Comparison of ENCODE assay signal across 9 cellular contexts in the genomic region with DNA sequence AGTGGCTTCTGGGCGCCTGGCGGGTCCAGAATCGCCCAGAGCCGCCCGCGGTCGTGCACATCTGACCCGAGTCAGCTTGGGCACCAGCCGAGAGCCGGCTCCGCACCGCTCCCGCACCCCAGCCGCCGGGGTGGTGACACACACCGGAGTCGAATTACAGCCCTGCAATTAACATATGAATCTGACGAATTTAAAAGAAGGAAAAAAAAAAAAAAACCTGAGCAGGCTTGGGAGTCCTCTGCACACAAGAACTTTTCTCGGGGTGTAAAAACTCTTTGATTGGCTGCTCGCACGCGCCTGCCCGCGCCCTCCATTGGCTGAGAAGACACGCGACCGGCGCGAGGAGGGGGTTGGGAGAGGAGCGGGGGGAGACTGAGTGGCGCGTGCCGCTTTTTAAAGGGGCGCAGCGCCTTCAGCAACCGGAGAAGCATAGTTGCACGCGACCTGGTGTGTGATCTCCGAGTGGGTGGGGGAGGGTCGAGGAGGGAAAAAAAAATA. TPM values are rescaled to one million over a fixed set of nuclear protein-coding genes. Genes with fewer than 3 reads are reported as not detected.
DNase-seq lines count a peak whose midpoint lies in the region; ATAC-seq, FAIRE-seq and TF ChIP-seq lines count a peak whose summit lies in the region.
"Had no signal": no experiment of that assay in that cellular context is flagged by ENCODE, and none has a peak within 500 bp of the region (broad histone marks: within the 10 kb centered on the region; RNA-seq: fewer than 3 reads in every experiment).

A gene with protein sequence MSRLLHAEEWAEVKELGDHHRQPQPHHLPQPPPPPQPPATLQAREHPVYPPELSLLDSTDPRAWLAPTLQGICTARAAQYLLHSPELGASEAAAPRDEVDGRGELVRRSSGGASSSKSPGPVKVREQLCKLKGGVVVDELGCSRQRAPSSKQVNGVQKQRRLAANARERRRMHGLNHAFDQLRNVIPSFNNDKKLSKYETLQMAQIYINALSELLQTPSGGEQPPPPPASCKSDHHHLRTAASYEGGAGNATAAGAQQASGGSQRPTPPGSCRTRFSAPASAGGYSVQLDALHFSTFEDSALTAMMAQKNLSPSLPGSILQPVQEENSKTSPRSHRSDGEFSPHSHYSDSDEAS (plus strand): TSS at position 422 of the 498 bp plus-strand sequence. CDS start 174 bp downstream, outside the sequence.

- no peaks in the 10 kb centered on the region; the same call in 1 of the 2 replicates for H3K4me1 ChIP-seq in Panc1 (ENCODE audit: control insufficient read depth, insufficient read depth, low read length)
- H3K4me1 ChIP-seq in endothelial cell of umbilical vein (ENCODE audit: control insufficient read depth, extremely low read depth, insufficient read depth, low read length) = peaks cover 11% of the 10 kb centered on the region

- dilution Hi-C loops in endothelial cell of umbilical vein (cut with MboI; ENCODE audit: extremely low pct_ligation_motif_present, low sequenced_read_pairs) = no loop called here

- DNase-seq in NCI-H2081 (lab: John Stamatoyannopoulos, UW) = peak; percentile 21 to 28
- no peak for DNase-seq in NCI-H2081 treated with DMSO at 0.1 percent for 48 hours (lab: John Stamatoyannopoulos, UW)
- DNase-seq in Panc1 (ENCODE audit: low read depth, low spot score) = no peak
- DNase-seq in endothelial cell of umbilical vein (ENCODE audit: low read depth, low spot score) = no peak
- DNase-seq in nephron progenitor cell = peak; percentile 66
- DNase-seq in activated CD8-positive, alpha-beta memory T cell treated with anti-CD3 and anti-CD28 coated beads, Interleukin-2, amount 50 U/mL, for 4 hours = no peak

- ATAC-seq in Panc1 (peak; percentile 49; the same call in 1 of the 2 replicates), HG03045 (IDR thresholded peaks at IDR 0.05; ENCODE audit: unreplicated experiment) (no peak), GM19035 (IDR thresholded peaks at IDR 0.05; ENCODE audit: unreplicated experiment) (no peak)

- peaks cover 100% of the 10 kb centered on the region for H3K27me3 Mint-ChIP-seq in nephron progenitor cell (ENCODE audit: low read depth, poor library complexity)

- TF ChIP-seq POLR2A in endothelial cell of umbilical vein (IDR thresholded peaks at IDR 0.05; ENCODE audit: low read depth, low read length) = no peak

- H2AFZ ChIP-seq in endothelial cell of umbilical vein (ENCODE audit: low read depth, low read length) = no peak within 1 kb of the TSS

- POLR2A ChIA-PET in Panc1 (lab: Charles Lee) (no interaction called here), endothelial cell of umbilical vein (lab: Charles Lee) (no interaction called here)

- H3K9ac ChIP-seq in endothelial cell of umbilical vein (replicated peaks; ENCODE audit: extremely low read depth, insufficient read depth, low read length) = no peak within 1 kb of the TSS

- no peaks in the 10 kb centered on the region for H3K36me3 Mint-ChIP-seq in nephron progenitor cell (ENCODE audit: low read depth)

- TF ChIP-seq CTCF in Panc1 (IDR thresholded peaks at IDR 0.05) (no peak), endothelial cell of umbilical vein (IDR thresholded peaks at IDR 0.05; ENCODE audit: extremely low read depth in 1 of 2, insufficient read depth in 1 of 2, low read depth in 1 of 2, low read length in 2 of 2) (no peak), nephron progenitor cell (IDR thresholded peaks at IDR 0.05) (no peak)

- in situ Hi-C loops in Panc1 (cut with HindIII; ENCODE audit: low pct_unique_long_range_greater_than_20kb, low sequenced_read_pairs) = no loop called here

- H3K79me2 ChIP-seq in endothelial cell of umbilical vein (ENCODE audit: control insufficient read depth, insufficient read depth, low read length) = no peaks in the 10 kb centered on the region

- peaks cover 32% of the 10 kb centered on the region for H3K4me1 Mint-ChIP-seq in nephron progenitor cell

- no TSS peak for BruUV-seq in Panc1 (replicated peaks; lab: Mats Ljungman, UMichigan)
- BruUV-seq in endothelial cell of umbilical vein (replicated peaks; lab: Mats Ljungman, UMichigan) = no TSS peak

- FAIRE-seq in endothelial cell of umbilical vein (lab: Jason Lieb, UNC) = no peak

- peak within 1 kb of the TSS; percentile 22 to 41 for H3K4me3 ChIP-seq in Panc1 (ENCODE audit: low read depth in 2 of 2, low read length in 2 of 2)
- H3K4me3 ChIP-seq in endothelial cell of umbilical vein (replicated peaks in 1 of 3; ENCODE audit: insufficient read depth in 1 of 3, low read depth in 1 of 3, low read length in 3 of 3) = no peak within 1 kb of the TSS

- CTCF ChIA-PET in Panc1 (lab: Charles Lee) (no interaction called here), endothelial cell of umbilical vein (lab: Charles Lee) (no interaction called here)

- H3K4me2 ChIP-seq in endothelial cell of umbilical vein (ENCODE audit: insufficient read depth, low read length) = peak within 1 kb of the TSS; percentile 39

- no peak within 1 kb of the TSS for H3K27ac Mint-ChIP-seq in nephron progenitor cell

- no peaks in the 10 kb centered on the region for H3K36me3 ChIP-seq in Panc1 (ENCODE audit: control insufficient read depth, insufficient read depth, low read length)
- H3K36me3 ChIP-seq in endothelial cell of umbilical vein (ENCODE audit: control insufficient read depth in 2 of 2, extremely low read depth in 1 of 2, insufficient read depth in 2 of 2, low read length in 2 of 2) = no peaks in the 10 kb centered on the region

- no peaks in the 10 kb centered on the region for H3K9me3 Mint-ChIP-seq in nephron progenitor cell

- no peak within 1 kb of the TSS for H3K27ac ChIP-seq in Panc1 (ENCODE audit: low read length)
- no peak within 1 kb of the TSS for H3K27ac ChIP-seq in endothelial cell of umbilical vein (ENCODE audit: insufficient read depth, low read depth, low read length)

- H3K27me3 ChIP-seq in Panc1 (ENCODE audit: control insufficient read depth, insufficient read depth, low read length) (peaks cover 13% of the 10 kb centered on the region), endothelial cell of umbilical vein (ENCODE audit: control insufficient read depth in 2 of 2, insufficient read depth in 2 of 2, low read length in 2 of 2) (peaks cover 63 to 79% of the 10 kb centered on the region in 2 experiments)

- H4K20me1 ChIP-seq in endothelial cell of umbilical vein (replicated peaks; ENCODE audit: control insufficient read depth, extremely low read depth, insufficient read depth, low read length) = no peaks in the 10 kb centered on the region

- peak within 1 kb of the TSS; percentile 80 for H3K4me3 Mint-ChIP-seq in nephron progenitor cell

- no peaks in the 10 kb centered on the region for H3K9me3 ChIP-seq in Panc1 (ENCODE audit: control insufficient read depth, insufficient read depth, low read depth, low read length)
- no peaks in the 10 kb centered on the region for H3K9me3 ChIP-seq in endothelial cell of umbilical vein (replicated peaks; ENCODE audit: control insufficient read depth, insufficient read depth, low read length)

- intact Hi-C loops in Panc1 (cut with micrococcal nuclease; ENCODE audit: unreplicated experiment) = no loop called here
- intact Hi-C loops in endothelial cell of umbilical vein (cut with micrococcal nuclease) = no loop called here

- H3K9me1 ChIP-seq in endothelial cell of umbilical vein (replicated peaks; ENCODE audit: control insufficient read depth, extremely low read depth, insufficient read depth, low read length) = no peaks in the 10 kb centered on the region

TF ChIP-seq in endothelial cell of umbilical vein, 7 proteins besides CTCF, POLR2A, EP300 and RAD21:
- no peak for TF ChIP-seq POLR2AphosphoS5 (IDR thresholded peaks at IDR 0.05; ENCODE audit: insufficient read depth, low read depth, low read length)
- TF ChIP-seq, protein P1, sequence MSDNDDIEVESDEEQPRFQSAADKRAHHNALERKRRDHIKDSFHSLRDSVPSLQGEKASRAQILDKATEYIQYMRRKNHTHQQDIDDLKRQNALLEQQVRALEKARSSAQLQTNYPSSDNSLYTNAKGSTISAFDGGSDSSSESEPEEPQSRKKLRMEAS (IDR thresholded peaks at IDR 0.05; ENCODE audit: insufficient read depth, insufficient read length) = no peak
- TF ChIP-seq JUN (IDR thresholded peaks at IDR 0.05; ENCODE audit: borderline replicate concordance, insufficient read depth, insufficient read length, low read depth) = no peak
- no peak for TF ChIP-seq MYC (IDR thresholded peaks at IDR 0.05; ENCODE audit: low read depth, low read length)
- no peak for TF ChIP-seq GATA2 (IDR thresholded peaks at IDR 0.05; ENCODE audit: insufficient read depth, insufficient read length, low read depth, low read length)
- no peak for TF ChIP-seq FOS (IDR thresholded peaks at IDR 0.05; ENCODE audit: borderline replicate concordance, insufficient read depth, low read length)
- no peak for TF ChIP-seq EZH2 (IDR thresholded peaks at IDR 0.05; ENCODE audit: borderline replicate concordance, low read depth, low read length, severe bottlenecking)

RNA-seq across cellular contexts. Expression of the gene that starts here (rescaled TPM):
- total RNA-seq in Panc1 (2021; ENCODE audit: unreplicated experiment) = not detected
- polyA plus RNA-seq in Panc1 (2012; ENCODE audit: insufficient read length) = not detected
- total RNA-seq in endothelial cell of umbilical vein = not detected in 2 replicates
- polyA plus RNA-seq in endothelial cell of umbilical vein = not detected in 2 replicates
- polyA plus RNA-seq in endothelial cell of umbilical vein (2011; cell fraction: cytosol; rRNA removed) = not detected in 2 replicates
- polyA plus RNA-seq in endothelial cell of umbilical vein (2011; cell fraction: nucleus; rRNA removed) = not detected in 2 replicates
- polyA plus RNA-seq in endothelial cell of umbilical vein (2012) = not detected in 2 replicates
- polyA minus RNA-seq in endothelial cell of umbilical vein = not detected in 2 replicates
- polyA minus RNA-seq in endothelial cell of umbilical vein (2011; cell fraction: cytosol; rRNA and poly(A)+ RNA removed) = not detected
- not detected in 2 replicates for polyA minus RNA-seq in endothelial cell of umbilical vein (2011; cell fraction: nucleus; rRNA and poly(A)+ RNA removed)
- total RNA-seq: T-helper 1 cell treated with Interleukin-12 subunit alpha and Interleukin-12 subunit beta and Interleukin-4 antibody, amounts not matched to agents 30 ng/mL and 1 ng/mL, for 36 hours had no signal

Comparison
In these comparisons a context has a peak if more than half of its experiments do, and no peak if none do; other contexts are left out.
1. DNase-seq: peak in NCI-H2081 (2 of 2) and nephron progenitor cell (single experiment); none in NCI-H2081 treated with DMSO at 0.1 percent for 48 hours (single experiment), Panc1 (single experiment), endothelial cell of umbilical vein (single experiment) and activated CD8-positive, alpha-beta memory T cell treated with anti-CD3 and anti-CD28 coated beads, Interleukin-2, amount 50 U/mL, for 4 hours (single experiment).
2. Peak in ATAC-seq and H3K4me3 ChIP-seq in Panc1; RNA of the gene not detected or under 1 TPM.